17 cellular contexts compared by ENCODE assay signal in the genomic region with DNA sequence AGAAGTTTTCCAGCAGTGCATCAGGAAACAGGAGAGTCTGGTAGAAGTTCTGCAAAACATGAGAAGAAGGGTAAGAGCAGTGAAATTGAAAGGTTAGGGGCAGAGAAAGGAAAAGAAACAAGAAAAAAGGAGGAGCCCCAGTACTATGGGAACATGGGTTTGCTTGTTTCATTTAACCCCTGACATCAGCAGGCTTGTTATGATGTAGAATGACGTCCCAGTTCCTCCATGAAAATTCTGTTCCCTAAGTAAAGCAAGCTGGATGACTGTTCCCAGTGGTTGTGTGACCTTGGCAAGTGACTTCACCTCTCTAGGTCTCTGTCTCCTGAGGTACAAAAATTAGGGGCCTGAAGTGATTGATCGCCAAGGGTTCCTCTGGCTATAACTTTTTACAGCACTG.
"Had no signal": no experiment of that assay in that cellular context is flagged by ENCODE, and none has a peak within 500 bp of the region (broad histone marks: within the 10 kb centered on the region; RNA-seq: fewer than 3 reads in every experiment).

No MANE protein-coding gene starts in this region.

- H3K4me3 ChIP-seq: smooth muscle cell, thyroid gland had no signal

- H3K4me1 Mint-ChIP-seq: natural killer cell had no signal

- H3K27me3 Mint-ChIP-seq: activated B cell treated with CpG ODN at 0.5 μM for 24 hours; activated CD4-positive, alpha-beta T cell treated with anti-CD3 and anti-CD28 coated beads, Interleukin-2, amount 10 ng/mL, durations not matched to agents 24 days and 14 days; activated naive CD8-positive, alpha-beta T cell; brain had no signal

- H3K4me3 Mint-ChIP-seq: activated B cell treated with CpG ODN at 0.5 μM for 24 hours; activated CD4-positive, alpha-beta T cell treated with anti-CD3 and anti-CD28 coated beads, Interleukin-2, amount 10 ng/mL, durations not matched to agents 24 days and 14 days; activated naive CD8-positive, alpha-beta T cell; brain; natural killer cell had no signal

- H3K27ac Mint-ChIP-seq: activated CD4-positive, alpha-beta T cell treated with anti-CD3 and anti-CD28 coated beads, Interleukin-2, amount 10 ng/mL, durations not matched to agents 24 days and 14 days; activated naive CD8-positive, alpha-beta T cell; natural killer cell had no signal

- H3K9me3 ChIP-seq: thyroid gland had no signal

- H3K27me3 ChIP-seq: thyroid gland had no signal

- H3K4me2 ChIP-seq: smooth muscle cell had no signal

- H3K36me3 ChIP-seq: thyroid gland had no signal

- ATAC-seq: left colon, natural killer cell had no signal

- H3K36me3 Mint-ChIP-seq: activated naive CD8-positive, alpha-beta T cell; natural killer cell had no signal

- DNase-seq: activated B cell treated with CpG ODN at 0.5 μM for 24 hours; activated CD4-positive, alpha-beta T cell treated with anti-CD3 and anti-CD28 coated beads, Interleukin-2, amount 10 ng/mL, durations not matched to agents 24 days and 14 days; activated CD8-positive, alpha-beta memory T cell treated with anti-CD3 and anti-CD28 coated beads for 24 hours; activated gamma-delta T cell treated with Interleukin-2 at 50 U/mL for 16 hours; cortex of kidney; erythroblast; left colon; mammary epithelial cell; natural killer cell; occipital lobe; stimulated activated CD4-positive, alpha-beta T cell treated with anti-CD3 and anti-CD28 coated beads, Interleukin-4, amount 100 ng/mL, for 4 hours; stimulated activated CD8-positive, alpha-beta memory T cell treated with anti-CD3 and anti-CD28 coated beads, Interleukin-4, amount 100 ng/mL, for 48 hours; SW 1271; thyroid gland had no signal

- H3K9me3 Mint-ChIP-seq: activated B cell treated with CpG ODN at 0.5 μM for 24 hours; activated CD4-positive, alpha-beta T cell treated with anti-CD3 and anti-CD28 coated beads, Interleukin-2, amount 10 ng/mL, durations not matched to agents 24 days and 14 days; brain; natural killer cell had no signal
